8 cellular contexts compared by ENCODE assay signal in the genomic region with DNA sequence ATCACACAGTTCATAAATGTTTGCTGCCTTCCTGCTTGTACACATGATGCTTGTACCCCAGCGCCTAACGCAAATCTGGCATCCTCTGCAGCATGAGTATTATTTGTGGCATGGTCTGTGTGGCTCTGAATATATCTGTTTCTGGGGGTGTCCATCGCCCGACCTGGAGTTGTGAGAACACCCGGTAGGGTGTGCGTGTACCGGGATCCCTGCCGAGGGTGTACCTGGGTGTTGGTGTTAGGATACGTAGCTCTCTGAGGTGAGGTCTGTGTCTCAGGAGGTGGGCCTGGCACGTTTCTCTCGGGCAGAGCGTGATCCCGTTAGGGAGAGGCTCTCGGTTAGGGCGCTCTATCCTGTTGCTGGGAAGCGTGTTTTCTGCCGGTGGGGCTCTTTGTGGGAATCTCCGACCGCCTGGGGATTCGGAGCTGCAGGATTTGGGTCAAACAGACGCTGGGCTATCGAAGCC. TPM values are rescaled to one million over a fixed set of nuclear protein-coding genes. Genes with fewer than 3 reads are reported as not detected.
A peak's percentile ranks its signal among the peaks of the same experiment; 100 is the strongest.
DNase-seq lines count a peak whose midpoint lies in the region; ATAC-seq, FAIRE-seq and TF ChIP-seq lines count a peak whose summit lies in the region.

No MANE protein-coding gene starts in this region.

- no peak for FAIRE-seq in small intestine (lab: Jason Lieb, UNC)

- DNase-seq in natural killer cell (no peak), right cardiac atrium (no peak), small intestine (peak; percentile 52), erythroblast (lab: John Stamatoyannopoulos, UW) (no peak)
- no peak for DNase-seq in natural killer cell treated with Interleukin-12 subunit alpha and Interleukin-12 subunit beta and Interleukin-15 and Interleukin-18, amount 100 ng/mL, for 72 hours (ENCODE audit: low spot score)
- no peak for DNase-seq in activated CD4-positive, alpha-beta memory T cell treated with anti-CD3 and anti-CD28 coated beads, Interleukin-2, amount 10 ng/mL, durations not matched to agents 7 days and 5 days
- no peak for DNase-seq in activated CD8-positive, alpha-beta memory T cell treated with anti-CD3 and anti-CD28 coated beads for 24 hours
- no peak for DNase-seq in activated T-cell treated with anti-CD3 and anti-CD28 coated beads, Interleukin-2, amount 50 U/mL, for 1 hour

- CTCF ChIA-PET in activated CD4-positive, alpha-beta memory T cell treated with anti-CD3 and anti-CD28 coated beads, Interleukin-2, amount 10 ng/mL, durations not matched to agents 7 days and 5 days (lab: Charles Lee): no interaction called here

- POLR2A ChIA-PET in activated CD4-positive, alpha-beta memory T cell treated with anti-CD3 and anti-CD28 coated beads, Interleukin-2, amount 10 ng/mL, durations not matched to agents 7 days and 5 days (lab: Charles Lee): interaction anchor here (0.6 to 1.0 kb wide), 2 partner anchors 10 to 107 kb away, joined by 3 to 4 read pairs; partner anchors contain the start of gene CDC20

- no peaks in the 10 kb centered on the region for H3K36me3 ChIP-seq in small intestine (ENCODE audit: control insufficient read depth in 2 of 2, insufficient read depth in 2 of 2, low read length in 2 of 2)

- H3K27ac ChIP-seq in right cardiac atrium (ENCODE audit: low read length) (peak overlapping the region; percentile 69), small intestine (ENCODE audit: low read depth in 1 of 2, low read length in 1 of 2) (peak overlapping the region; percentile 96 to 97)

- no peaks in the 10 kb centered on the region for H3K9me3 ChIP-seq in right cardiac atrium (ENCODE audit: control insufficient read depth, low read length)
- no peaks in the 10 kb centered on the region for H3K9me3 ChIP-seq in small intestine (ENCODE audit: control insufficient read depth, low read depth)

- H3K36me3 Mint-ChIP-seq in natural killer cell: no peaks in the 10 kb centered on the region
- no peaks in the 10 kb centered on the region for H3K36me3 Mint-ChIP-seq in natural killer cell treated with Interleukin-12 subunit alpha and Interleukin-12 subunit beta and Interleukin-15 and Interleukin-18, amount 100 ng/mL, for 72 hours
- no peaks in the 10 kb centered on the region for H3K36me3 Mint-ChIP-seq in activated CD4-positive, alpha-beta memory T cell treated with anti-CD3 and anti-CD28 coated beads, Interleukin-2, amount 10 ng/mL, durations not matched to agents 7 days and 5 days (ENCODE audit: low read depth)

- peak overlapping the region; percentile 35 for H3K4me3 Mint-ChIP-seq in natural killer cell
- H3K4me3 Mint-ChIP-seq in natural killer cell treated with Interleukin-12 subunit alpha and Interleukin-12 subunit beta and Interleukin-15 and Interleukin-18, amount 100 ng/mL, for 72 hours: no peak overlapping the region
- H3K4me3 Mint-ChIP-seq in activated CD4-positive, alpha-beta memory T cell treated with anti-CD3 and anti-CD28 coated beads, Interleukin-2, amount 10 ng/mL, durations not matched to agents 7 days and 5 days: peak overlapping the region; percentile 40

- 26% methylated on average over 22 of the region's 22 CpGs for WGBS in right cardiac atrium
- WGBS in small intestine, 3 donors: 20 to 36% (median 27%) methylated on average over 22 of the region's 22 CpGs

- peak overlapping the region in 1 of 2 donors; percentile 33 for H3K27ac Mint-ChIP-seq in natural killer cell
- H3K27ac Mint-ChIP-seq in natural killer cell treated with Interleukin-12 subunit alpha and Interleukin-12 subunit beta and Interleukin-15 and Interleukin-18, amount 100 ng/mL, for 72 hours: no peak overlapping the region
- H3K27ac Mint-ChIP-seq in activated CD4-positive, alpha-beta memory T cell treated with anti-CD3 and anti-CD28 coated beads, Interleukin-2, amount 10 ng/mL, durations not matched to agents 7 days and 5 days: no peak overlapping the region

- TF ChIP-seq CTCF in natural killer cell (IDR thresholded peaks at IDR 0.05): no peak

- ATAC-seq in natural killer cell: no peak
- ATAC-seq in natural killer cell treated with Interleukin-12 subunit alpha and Interleukin-12 subunit beta and Interleukin-15 and Interleukin-18, amount 100 ng/mL, for 72 hours: no peak
- peak; percentile 13 to 24 for ATAC-seq in right cardiac atrium

- peak overlapping the region; percentile 45 for H3K4me3 ChIP-seq in right cardiac atrium (ENCODE audit: low read length)
- H3K4me3 ChIP-seq in small intestine (ENCODE audit: low read depth in 1 of 2, low read length in 2 of 2): peak overlapping the region in 1 of 2 donors; percentile 54

- no peak for TF ChIP-seq POLR2A in erythroblast (IDR thresholded peaks at IDR 0.05; ENCODE audit: low read length)

- H3K27me3 ChIP-seq in right cardiac atrium (ENCODE audit: control insufficient read depth, insufficient read depth) (no peaks in the 10 kb centered on the region), small intestine (ENCODE audit: control insufficient read depth in 2 of 2, insufficient read depth in 2 of 2, low read length in 2 of 2) (no peaks in the 10 kb centered on the region)

- no peaks in the 10 kb centered on the region for H3K27me3 Mint-ChIP-seq in natural killer cell (ENCODE audit: low read depth in 2 of 2)
- H3K27me3 Mint-ChIP-seq in natural killer cell treated with Interleukin-12 subunit alpha and Interleukin-12 subunit beta and Interleukin-15 and Interleukin-18, amount 100 ng/mL, for 72 hours: no peaks in the 10 kb centered on the region
- H3K27me3 Mint-ChIP-seq in activated CD4-positive, alpha-beta memory T cell treated with anti-CD3 and anti-CD28 coated beads, Interleukin-2, amount 10 ng/mL, durations not matched to agents 7 days and 5 days: peaks cover 3% of the 10 kb centered on the region

- intact Hi-C loops in natural killer cell (cut with micrococcal nuclease): no loop called here
- intact Hi-C loops in right cardiac atrium (cut with DNase I): loop anchor here in 1 of 4 donors (2.0 kb wide), 1 partner anchor 110 kb away; no protein-coding TSS in a partner anchor

- peaks cover 8 to 12% of the 10 kb centered on the region in 2 donors for H3K4me1 Mint-ChIP-seq in natural killer cell
- peaks cover 6 to 13% of the 10 kb centered on the region in 2 donors for H3K4me1 Mint-ChIP-seq in natural killer cell treated with Interleukin-12 subunit alpha and Interleukin-12 subunit beta and Interleukin-15 and Interleukin-18, amount 100 ng/mL, for 72 hours (ENCODE audit: low read depth in 2 of 2)
- peaks cover 10% of the 10 kb centered on the region for H3K4me1 Mint-ChIP-seq in activated CD4-positive, alpha-beta memory T cell treated with anti-CD3 and anti-CD28 coated beads, Interleukin-2, amount 10 ng/mL, durations not matched to agents 7 days and 5 days

- H3K4me1 ChIP-seq in right cardiac atrium (ENCODE audit: control insufficient read depth, insufficient read depth, low read length) (peaks cover 1% of the 10 kb centered on the region), small intestine (ENCODE audit: control insufficient read depth in 2 of 2, insufficient read depth in 1 of 2, low read depth in 1 of 2, low read length in 1 of 2) (peaks cover 0 to 3% of the 10 kb centered on the region in 2 donors)

- no peaks in the 10 kb centered on the region for H3K9me3 Mint-ChIP-seq in natural killer cell
- H3K9me3 Mint-ChIP-seq in natural killer cell treated with Interleukin-12 subunit alpha and Interleukin-12 subunit beta and Interleukin-15 and Interleukin-18, amount 100 ng/mL, for 72 hours: no peaks in the 10 kb centered on the region
- H3K9me3 Mint-ChIP-seq in activated CD4-positive, alpha-beta memory T cell treated with anti-CD3 and anti-CD28 coated beads, Interleukin-2, amount 10 ng/mL, durations not matched to agents 7 days and 5 days: no peaks in the 10 kb centered on the region

RNA-seq across cellular contexts. Expression of gene CDC20, which starts 10.4 kb away (rescaled TPM):
- total RNA-seq in natural killer cell (1 to 10 TPM in 1 of 3 donors, under 1 TPM in 2; 0.50 to 2.4 (median 0.96) TPM), right cardiac atrium (1 to 10 TPM in 3 of 4 donors, under 1 TPM in 1; 0.67 to 3.5 (median 1.5) TPM)
- total RNA-seq in natural killer cell treated with Interleukin-12 subunit alpha and Interleukin-12 subunit beta and Interleukin-15 and Interleukin-18, amount 100 ng/mL, for 72 hours: 100 to 1,000 TPM in 1 of 2 donors, 10 to 100 TPM in 1; 98.7 to 152 TPM
- 100 to 1,000 TPM; 130 to 141 TPM for total RNA-seq in activated CD4-positive, alpha-beta memory T cell treated with anti-CD3 and anti-CD28 coated beads, Interleukin-2, amount 10 ng/mL, durations not matched to agents 7 days and 5 days
- polyA plus RNA-seq in right cardiac atrium (0.54 TPM), small intestine (10 to 100 TPM in 1 of 3 donors, 1 to 10 TPM in 2; 3.8 to 62.2 (median 6.3) TPM)

RNA-seq across cellular contexts. Expression of gene MPL, which starts 10.8 kb away (rescaled TPM):
- total RNA-seq in natural killer cell (1 to 10 TPM in 1 of 3 donors, under 1 TPM in 2; 0.43 to 1.7 (median 0.48) TPM), right cardiac atrium (1 to 10 TPM in 2 of 4 donors, under 1 TPM in 2; 0.79 to 1.4 (median 1.1) TPM)
- total RNA-seq in natural killer cell treated with Interleukin-12 subunit alpha and Interleukin-12 subunit beta and Interleukin-15 and Interleukin-18, amount 100 ng/mL, for 72 hours: not detected
- total RNA-seq in activated CD4-positive, alpha-beta memory T cell treated with anti-CD3 and anti-CD28 coated beads, Interleukin-2, amount 10 ng/mL, durations not matched to agents 7 days and 5 days: not detected
- polyA plus RNA-seq in right cardiac atrium (0.18 TPM), small intestine (not detected)

RNA-seq across cellular contexts. Expression of gene ELOVL1, which starts 19.4 kb away (rescaled TPM):
- 10 to 100 TPM; 53.2 to 73.0 (median 67.5) TPM for total RNA-seq in natural killer cell
- 100 to 1,000 TPM; 101 to 108 TPM for total RNA-seq in natural killer cell treated with Interleukin-12 subunit alpha and Interleukin-12 subunit beta and Interleukin-15 and Interleukin-18, amount 100 ng/mL, for 72 hours
- 10 to 100 TPM; 71.8 to 74.1 TPM for total RNA-seq in activated CD4-positive, alpha-beta memory T cell treated with anti-CD3 and anti-CD28 coated beads, Interleukin-2, amount 10 ng/mL, durations not matched to agents 7 days and 5 days
- total RNA-seq in right cardiac atrium: 10 to 100 TPM; 33.1 to 47.1 (median 35.6) TPM
- 40.5 TPM for polyA plus RNA-seq in right cardiac atrium
- 100 to 1,000 TPM in 1 of 3 donors, 10 to 100 TPM in 2; 60.6 to 105 (median 64.6) TPM for polyA plus RNA-seq in small intestine

RNA-seq across cellular contexts. Expression of gene MED8, which starts 41.2 kb away (rescaled TPM):
- total RNA-seq in natural killer cell (10 to 100 TPM; 17.8 to 26.8 (median 22.0) TPM), right cardiac atrium (10 to 100 TPM; 16.8 to 22.1 (median 18.9) TPM)
- 10 to 100 TPM; 42.6 to 57.9 TPM for total RNA-seq in natural killer cell treated with Interleukin-12 subunit alpha and Interleukin-12 subunit beta and Interleukin-15 and Interleukin-18, amount 100 ng/mL, for 72 hours
- total RNA-seq in activated CD4-positive, alpha-beta memory T cell treated with anti-CD3 and anti-CD28 coated beads, Interleukin-2, amount 10 ng/mL, durations not matched to agents 7 days and 5 days: 10 to 100 TPM; 35.6 to 36.9 TPM
- polyA plus RNA-seq in right cardiac atrium (16.0 TPM), small intestine (10 to 100 TPM; 36.6 to 40.3 (median 38.9) TPM)

RNA-seq across cellular contexts. Expression of gene SZT2, which starts 41.3 kb away (rescaled TPM):
- total RNA-seq in natural killer cell (100 to 1,000 TPM; 103 to 128 (median 123) TPM), right cardiac atrium (10 to 100 TPM; 31.2 to 36.4 (median 33.4) TPM)
- total RNA-seq in natural killer cell treated with Interleukin-12 subunit alpha and Interleukin-12 subunit beta and Interleukin-15 and Interleukin-18, amount 100 ng/mL, for 72 hours: 100 to 1,000 TPM in 1 of 2 donors, 10 to 100 TPM in 1; 73.3 to 119 TPM
- 10 to 100 TPM; 55.6 to 57.8 TPM for total RNA-seq in activated CD4-positive, alpha-beta memory T cell treated with anti-CD3 and anti-CD28 coated beads, Interleukin-2, amount 10 ng/mL, durations not matched to agents 7 days and 5 days
- polyA plus RNA-seq in right cardiac atrium (20.8 TPM), small intestine (10 to 100 TPM in 2 of 3 donors, 1 to 10 TPM in 1; 8.9 to 21.5 (median 16.5) TPM)

Comparison
In these comparisons a context has a peak if more than half of its experiments do, and no peak if none do; other contexts are left out.
1. RNA of gene CDC20, which starts 10.4 kb away (total RNA-seq): 98.7 to 152 TPM in natural killer cell treated with Interleukin-12 subunit alpha and Interleukin-12 subunit beta and Interleukin-15 and Interleukin-18, amount 100 ng/mL, for 72 hours and 130 to 141 TPM in activated CD4-positive, alpha-beta memory T cell treated with anti-CD3 and anti-CD28 coated beads, Interleukin-2, amount 10 ng/mL, durations not matched to agents 7 days and 5 days; 0.67 to 3.5 TPM in right cardiac atrium and 0.50 to 2.4 TPM in natural killer cell; every median in the first group is over 10 times any median in the second.
2. ATAC-seq: peak in right cardiac atrium (2 of 2); none in natural killer cell (0 of 3) and natural killer cell treated with Interleukin-12 subunit alpha and Interleukin-12 subunit beta and Interleukin-15 and Interleukin-18, amount 100 ng/mL, for 72 hours (0 of 2).